1 cellular context compared by ENCODE assay signal in genomic region chr21:14673649-14674048, GRCh38.
TF ChIP-seq lines count a peak whose summit lies in the region.

No MANE protein-coding gene starts in this region.

TF ChIP-seq in K562, 482 proteins besides CTCF, POLR2A, EP300 and RAD21 (continued from another document and continues in another):
- TF ChIP-seq ZNF592 (IDR thresholded peaks at IDR 0.05) (peak; percentile 70), PKNOX1 (IDR thresholded peaks at IDR 0.05) (peak; percentile 72), EGR1 (conservative IDR thresholded peaks at IDR 0.05) (no peak), POLR2AphosphoS5 (IDR thresholded peaks at IDR 0.05; ENCODE audit: control insufficient read depth, insufficient read depth, low read depth, low read length) (peak; percentile 70; the same call in 1 of the 2 replicates), YY1 (IDR thresholded peaks at IDR 0.05; ENCODE audit: borderline replicate concordance in 1 of 3, control insufficient read depth in 1 of 3, extremely low read depth in 1 of 3, insufficient read depth in 3 of 3, insufficient read length in 1 of 3, insufficient replicate concordance in 2 of 3, low read depth in 1 of 3, low read length in 2 of 3) (no peak), ZFP36 (IDR thresholded peaks at IDR 0.05; ENCODE audit: low read depth, low read length, partially characterized antibody) (no peak), MTA2 (IDR thresholded peaks at IDR 0.05; ENCODE audit: low read depth) (peak; percentile 88), DACH1 (IDR thresholded peaks at IDR 0.05; ENCODE audit: partially characterized antibody) (peak; percentile 36), ZNF217 (CRISPR knock-in tag; IDR thresholded peaks at IDR 0.05) (no peak), PBX2 (CRISPR knock-in tag; IDR thresholded peaks at IDR 0.05; ENCODE audit: low read depth) (no peak), PBX2 (tag; conservative IDR thresholded peaks at IDR 0.05; ENCODE audit: low read depth) (peak; percentile 52; the same call in 1 of the 2 replicates), ZNF586 (CRISPR knock-in tag; conservative IDR thresholded peaks at IDR 0.05) (no peak), CREB3 (tag; conservative IDR thresholded peaks at IDR 0.05; ENCODE audit: low read depth) (0 out of 2 replicates have a peak, but pooled peaks have one; percentile 37), MAFG (tag; conservative IDR thresholded peaks at IDR 0.05) (peak; percentile 75), NCOA6 (IDR thresholded peaks at IDR 0.05) (no peak), ZNF41 (CRISPR knock-in tag; conservative IDR thresholded peaks at IDR 0.05) (no peak), THAP7 (CRISPR knock-in tag; IDR thresholded peaks at IDR 0.05) (no peak), E4F1 (CRISPR knock-in tag; IDR thresholded peaks at IDR 0.05; ENCODE audit: borderline replicate concordance) (no peak), PHTF2 (CRISPR knock-in tag; IDR thresholded peaks at IDR 0.05) (no peak), MAFK (IDR thresholded peaks at IDR 0.05; ENCODE audit: low read length) (no peak), CCNT2 (IDR thresholded peaks at IDR 0.05; ENCODE audit: borderline replicate concordance, extremely low read depth, insufficient read length, low read depth, low read length) (peak; percentile 61), AFF1 (IDR thresholded peaks at IDR 0.05; ENCODE audit: low read depth in 1 of 2, partially characterized antibody in 2 of 2) (peak in 1 of 2 experiments; percentile 74), POLR2AphosphoS2 (IDR thresholded peaks at IDR 0.05; ENCODE audit: low read length) (no peak), NR4A1 (CRISPR knock-in tag; IDR thresholded peaks at IDR 0.05) (no peak), NR4A1 (tag; IDR thresholded peaks at IDR 0.05) (0 out of 2 replicates have a peak, but pooled peaks have one; percentile 67), ZBTB7A (IDR thresholded peaks at IDR 0.05; ENCODE audit: borderline replicate concordance, control insufficient read depth, low read depth, low read length) (no peak), U2AF1 (optimal IDR thresholded peaks at IDR 0.05; ENCODE audit: low read depth, low read length) (no peak), DLX4 (CRISPR knock-in tag; IDR thresholded peaks at IDR 0.05) (no peak), OTX1 (CRISPR knock-in tag; IDR thresholded peaks at IDR 0.05) (peak; percentile 63; the same call in 1 of the 2 replicates), ZNF311 (CRISPR knock-in tag; IDR thresholded peaks at IDR 0.05) (peak; percentile 70; the same call in 1 of the 2 replicates), U2AF2 (optimal IDR thresholded peaks at IDR 0.05; ENCODE audit: low read depth, low read length) (no peak), MIER1 (IDR thresholded peaks at IDR 0.05; ENCODE audit: low read depth) (no peak), TGIF2 (CRISPR knock-in tag; IDR thresholded peaks at IDR 0.05) (no peak), HDAC8 (tag; IDR thresholded peaks at IDR 0.05) (no peak), CREM (IDR thresholded peaks at IDR 0.05; ENCODE audit: low read depth) (0 out of 2 replicates have a peak, but pooled peaks have one; percentile 18), PML (IDR thresholded peaks at IDR 0.05; ENCODE audit: low read length) (peak; percentile 79), SPI1 (IDR thresholded peaks at IDR 0.05; ENCODE audit: borderline replicate concordance, low read depth, low read length) (no peak), CBX5 (IDR thresholded peaks at IDR 0.05; ENCODE audit: borderline replicate concordance, low read depth) (no peak), TEAD4 (IDR thresholded peaks at IDR 0.05; ENCODE audit: low read length) (peak; percentile 94), TEAD4 (CRISPR knock-in tag; IDR thresholded peaks at IDR 0.05; ENCODE audit: borderline replicate concordance) (no peak), IRF9 (tag; IDR thresholded peaks at IDR 0.05) (no peak), ZNF436 (CRISPR knock-in tag; IDR thresholded peaks at IDR 0.05) (no peak), SMAD2 (IDR thresholded peaks at IDR 0.05; ENCODE audit: low read depth, low read length) (no peak), FOXO4 (CRISPR knock-in tag; IDR thresholded peaks at IDR 0.05) (no peak), ZNF589 (CRISPR knock-in tag; IDR thresholded peaks at IDR 0.05; ENCODE audit: low read depth) (0 out of 2 replicates have a peak, but pooled peaks have one; percentile 14)
